8 cellular contexts compared by ENCODE assay signal in genomic region chr1:2044510-2045319, GRCh38. TPM values are rescaled to one million over a fixed set of nuclear protein-coding genes. Genes with fewer than 3 reads are reported as not detected.
DNase-seq lines count a peak whose midpoint lies in the region; ATAC-seq and TF ChIP-seq lines count a peak whose summit lies in the region.

No MANE protein-coding gene starts in this region.

- no peaks in the 10 kb centered on the region for H3K36me3 ChIP-seq in BJ (ENCODE audit: control insufficient read depth, insufficient read depth, low read length)
- no peaks in the 10 kb centered on the region for H3K36me3 ChIP-seq in H7 (replicated peaks; ENCODE audit: control insufficient read depth, insufficient read depth, low read length)
- H3K36me3 ChIP-seq in RWPE2 (ENCODE audit: low read depth): no peaks in the 10 kb centered on the region
- no peaks in the 10 kb centered on the region for H3K36me3 ChIP-seq in gastroesophageal sphincter
- no peaks in the 10 kb centered on the region for H3K36me3 ChIP-seq in testis (ENCODE audit: low read depth, missing control alignments)

- H3K27ac ChIP-seq in RWPE2 (ENCODE audit: poor library complexity, severe bottlenecking): no peak overlapping the region
- H3K27ac ChIP-seq in gastroesophageal sphincter: peak overlapping the region in 1 of 4 donors; percentile 8
- no peak overlapping the region for H3K27ac ChIP-seq in testis

- H3K9me3 ChIP-seq in RWPE2 (ENCODE audit: severe bottlenecking): no peaks in the 10 kb centered on the region
- peaks cover 0 to 6% (median 0%) of the 10 kb centered on the region in 3 donors for H3K9me3 ChIP-seq in gastroesophageal sphincter
- H3K9me3 ChIP-seq in testis: no peaks in the 10 kb centered on the region

- peaks cover 7% of the 10 kb centered on the region for H3K4me1 Mint-ChIP-seq in osteocyte (ENCODE audit: unreplicated experiment)

- TF ChIP-seq POLR2A in gastroesophageal sphincter (IDR thresholded peaks at IDR 0.05) (no peak), testis (IDR thresholded peaks at IDR 0.05) (no peak)

- POLR2A ChIA-PET in BJ (lab: Charles Lee): interaction anchor here (1.0 kb wide), 1 partner anchor 429 kb away, joined by 3 read pairs; the partner anchor contains the start of gene MIB2

- ATAC-seq in RWPE2 (ENCODE audit: low read depth): peak; percentile 49
- ATAC-seq in gastroesophageal sphincter: peak; percentile 83
- ATAC-seq in HG02798 (IDR thresholded peaks at IDR 0.05; ENCODE audit: poor library complexity, unreplicated experiment): no peak

- TF ChIP-seq EP300 in gastroesophageal sphincter (IDR thresholded peaks at IDR 0.05): no peak

- H3K27ac Mint-ChIP-seq in osteocyte (ENCODE audit: unreplicated experiment): no peak overlapping the region

- CTCF ChIA-PET in BJ (lab: Yijun Ruan, JAX): interaction anchor here (0.5 to 5.3 kb wide), 40 partner anchors 9 to 1675 kb away, joined by 3 to 50 read pairs (median 5); partner anchors contain the start of genes CFAP74 and GABRD

- WGBS in gastroesophageal sphincter (ENCODE audit: low coverage in 1 of 2), 2 donors: 8% methylated on average over 11 of the region's 75 CpGs; no CpG with 5 or more reads in 1 of the 2 donors
- WGBS in testis, 2 donors: 11 to 29% methylated on average over 14 to 42 of the region's 75 CpGs

- peak overlapping the region; percentile 10; the same call in 1 of the 2 replicates for H3K4me3 ChIP-seq in BJ (ENCODE audit: low read depth, low read length)
- peak overlapping the region; percentile 29 for H3K4me3 ChIP-seq in H7 (ENCODE audit: insufficient read depth, low read depth, low read length)
- H3K4me3 ChIP-seq in RWPE2 (ENCODE audit: severe bottlenecking): peak overlapping the region; percentile 22
- H3K4me3 ChIP-seq in gastroesophageal sphincter: peak overlapping the region in 1 of 2 donors; percentile 44
- H3K4me3 ChIP-seq in testis: peak overlapping the region; percentile 29 to 43

- peak; percentile 53 for TF ChIP-seq CTCF in BJ (IDR thresholded peaks at IDR 0.05; ENCODE audit: insufficient read depth, low read depth, low read length)
- peak; percentile 95 for TF ChIP-seq CTCF in RWPE2 (IDR thresholded peaks at IDR 0.05; ENCODE audit: poor library complexity, severe bottlenecking)
- peak in 3 of 4 experiments; percentile 86 to 94 (median 89) for TF ChIP-seq CTCF in gastroesophageal sphincter (IDR thresholded peaks at IDR 0.05)
- peak; percentile 84 for TF ChIP-seq CTCF in osteocyte (IDR thresholded peaks at IDR 0.05)
- peak; percentile 90 to 97 (median 96) for TF ChIP-seq CTCF in testis (IDR thresholded peaks at IDR 0.05)

- peaks cover 18% of the 10 kb centered on the region for H3K27me3 ChIP-seq in BJ (ENCODE audit: control insufficient read depth, insufficient read depth, low read length)
- peaks cover 6% of the 10 kb centered on the region; the same call in 1 of the 2 replicates for H3K27me3 ChIP-seq in H7 (ENCODE audit: control insufficient read depth, insufficient read depth, low read length)
- H3K27me3 ChIP-seq in RWPE2 (ENCODE audit: insufficient read depth, poor library complexity, severe bottlenecking): no peaks in the 10 kb centered on the region
- peaks cover 83% of the 10 kb centered on the region for H3K27me3 ChIP-seq in gastroesophageal sphincter
- H3K27me3 ChIP-seq in testis: no peaks in the 10 kb centered on the region

- H3K27me3 Mint-ChIP-seq in osteocyte (ENCODE audit: unreplicated experiment): peaks cover 23% of the 10 kb centered on the region

- H3K36me3 Mint-ChIP-seq in osteocyte (ENCODE audit: unreplicated experiment): no peaks in the 10 kb centered on the region

- DNase-seq in BJ (ENCODE audit: low read depth) (no peak), H7 (peak; percentile 97), RWPE2 (ENCODE audit: low spot score) (no peak), activated gamma-delta T cell treated with Interleukin-2 at 50 U/mL for 16 hours (peak; percentile 75), osteocyte (ENCODE audit: extremely low spot score, unreplicated experiment) (peak; percentile 94), testis (peak; percentile 77)

- H3K9me3 Mint-ChIP-seq in osteocyte (ENCODE audit: unreplicated experiment): no peaks in the 10 kb centered on the region

- H3K4me3 Mint-ChIP-seq in osteocyte (ENCODE audit: unreplicated experiment): no peak overlapping the region

- H3K4me1 ChIP-seq in RWPE2 (ENCODE audit: insufficient read depth, poor library complexity, severe bottlenecking) (no peaks in the 10 kb centered on the region), gastroesophageal sphincter (peaks cover 0 to 27% (median 12%) of the 10 kb centered on the region in 3 donors), testis (peaks cover 7% of the 10 kb centered on the region)

- intact Hi-C loops in testis (cut with DNase I; ENCODE audit: low total_unique reads): loop anchor here (5.0 kb wide), 1 partner anchor 102 kb away; no protein-coding TSS in a partner anchor

RNA-seq across cellular contexts. Expression of gene PRKCZ, which starts 5.5 kb away (rescaled TPM):
- polyA plus RNA-seq in BJ (2011; rRNA removed): 1.8 and 2.3 TPM in 2 replicates
- 0.81 and 1.5 TPM in 2 replicates for polyA minus RNA-seq in BJ (2011; rRNA and poly(A)+ RNA removed)
- total RNA-seq in H7 (2014; rRNA removed; shearing (Covaris generic)): 38.5 and 41.8 TPM in 2 replicates
- total RNA-seq in gastroesophageal sphincter: 1 to 10 TPM; 2.4 to 3.8 (median 2.9) TPM
- total RNA-seq in osteocyte: 2.3 and 3.1 TPM in 2 replicates
- total RNA-seq in testis: 100 to 1,000 TPM in 1 of 2 donors, 10 to 100 TPM in 1; 86.4 to 123 TPM
- polyA plus RNA-seq in testis (ENCODE audit: insufficient read depth, low read depth, low replicate concordance): 142 TPM

RNA-seq across cellular contexts. Expression of gene GABRD, which starts 25.6 kb away (rescaled TPM):
- polyA plus RNA-seq in BJ (2011; rRNA removed) (not detected in 2 replicates), testis (ENCODE audit: insufficient read depth, low read depth, low replicate concordance) (7.8 TPM)
- not detected in 2 replicates for polyA minus RNA-seq in BJ (2011; rRNA and poly(A)+ RNA removed)
- total RNA-seq in H7 (2014; rRNA removed; shearing (Covaris generic)): 2.7 and 5.1 TPM in 2 replicates
- total RNA-seq in gastroesophageal sphincter (under 1 TPM in 1 of 4 donors, not detected in 3; 0.73 TPM), osteocyte (not detected in 2 replicates), testis (10 to 100 TPM; 16.9 to 18.1 TPM)

RNA-seq across cellular contexts. Expression of gene CFAP74, which starts 41.1 kb away (rescaled TPM):
- not detected in 2 replicates for polyA plus RNA-seq in BJ (2011; rRNA removed)
- not detected in 2 replicates for polyA minus RNA-seq in BJ (2011; rRNA and poly(A)+ RNA removed)
- not detected in 2 replicates for total RNA-seq in H7 (2014; rRNA removed; shearing (Covaris generic))
- total RNA-seq in gastroesophageal sphincter: under 1 TPM in 1 of 4 donors, not detected in 3; 0.12 TPM
- total RNA-seq in osteocyte: not detected in 2 replicates
- total RNA-seq in testis: 10 to 100 TPM; 16.4 to 25.5 TPM
- 24.9 TPM for polyA plus RNA-seq in testis (ENCODE audit: insufficient read depth, low read depth, low replicate concordance)

Comparison
In these comparisons a context has a peak if more than half of its experiments do, and no peak if none do; other contexts are left out.
1. DNase-seq: peak in H7 (single experiment), activated gamma-delta T cell treated with Interleukin-2 at 50 U/mL for 16 hours (single experiment), osteocyte (single experiment) and testis (single experiment); none in BJ (single experiment) and RWPE2 (single experiment).
2. RNA of gene CFAP74, which starts 41.1 kb away (total RNA-seq): 16.4 to 25.5 TPM in testis; 0.12 TPM in gastroesophageal sphincter, not detected in H7 and not detected in osteocyte; every median in the first group is over 10 times any median in the second.
3. Peak in every context shown above with its lines, with median percentiles within 50 percentile points of each other: CTCF ChIP-seq.